1 cellular context compared by ENCODE assay signal in the genomic region with DNA sequence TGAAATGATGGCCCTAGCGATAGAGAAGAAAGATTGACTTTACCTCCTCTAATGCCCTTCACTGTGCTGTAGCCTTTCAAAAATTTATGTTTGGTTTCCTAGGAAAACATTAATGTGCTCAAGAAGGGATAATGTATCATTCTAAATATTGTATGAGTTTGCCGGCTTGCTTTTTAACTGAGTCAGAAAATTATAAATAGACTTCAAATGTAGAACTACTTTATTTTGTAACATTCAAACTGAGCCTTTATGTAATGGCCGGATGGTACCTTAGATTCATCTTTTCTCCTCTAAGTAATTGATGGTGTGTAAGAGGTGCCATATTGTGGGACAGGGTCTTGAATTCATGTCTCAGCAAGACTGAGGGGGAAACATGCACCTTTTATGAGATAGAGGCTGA.
TF ChIP-seq lines count a peak whose summit lies in the region.

No MANE protein-coding gene starts in this region.

TF ChIP-seq in IMR-90, 13 proteins besides CTCF, POLR2A, EP300 and RAD21 (continued from another document):
- TF ChIP-seq FOS (IDR thresholded peaks at IDR 0.05; ENCODE audit: low read depth, low read length): no peak
- TF ChIP-seq NFE2L2 (IDR thresholded peaks at IDR 0.05; ENCODE audit: low read depth, low read length): no peak
- no peak for TF ChIP-seq CEBPB (IDR thresholded peaks at IDR 0.05; ENCODE audit: low read depth, low read length)
